In genomic region chr7:150903627-150904026, GRCh38 we compare ENCODE assay signal across 8 cellular contexts. TPM values are rescaled to one million over a fixed set of nuclear protein-coding genes. Genes with fewer than 3 reads are reported as not detected.
DNase-seq lines count a peak whose midpoint lies in the region; ATAC-seq and TF ChIP-seq lines count a peak whose summit lies in the region.

No MANE protein-coding gene starts in this region.

- intact Hi-C loops in esophagus muscularis mucosa (cut with DNase I): loop anchor here (5.0 kb wide), 1 partner anchor 54 kb away; no protein-coding TSS in a partner anchor

- no peak for ATAC-seq in HG02798 (IDR thresholded peaks at IDR 0.05; ENCODE audit: poor library complexity, unreplicated experiment)
- no peak for ATAC-seq in GM21423 (IDR thresholded peaks at IDR 0.05; ENCODE audit: unreplicated experiment)
- ATAC-seq in GM18517 (IDR thresholded peaks at IDR 0.05; ENCODE audit: unreplicated experiment): no peak
- no peak for ATAC-seq in HG02763 (IDR thresholded peaks at IDR 0.05; ENCODE audit: unreplicated experiment)

- H3K27ac ChIP-seq in esophagus muscularis mucosa (replicated peaks in 1 of 4): peak overlapping the region; percentile 54 to 73 (median 72)

- H3K36me3 ChIP-seq in esophagus muscularis mucosa: no peaks in the 10 kb centered on the region

- TF ChIP-seq POLR2A in esophagus muscularis mucosa (IDR thresholded peaks at IDR 0.05; ENCODE audit: low read depth): no peak

- no peaks in the 10 kb centered on the region for H3K9me3 ChIP-seq in esophagus muscularis mucosa

- WGBS in esophagus muscularis mucosa: 36% methylated on average over 12 of the region's 12 CpGs

- in situ Hi-C loops in GM13976 (cut with MboI; ENCODE audit: low sequenced_read_pairs, unreplicated experiment): no loop called here

- no peak for TF ChIP-seq EP300 in esophagus muscularis mucosa (IDR thresholded peaks at IDR 0.05)

- H3K4me3 ChIP-seq in esophagus muscularis mucosa (no peak overlapping the region), retinal pigment epithelial cell (ENCODE audit: low read length) (no peak overlapping the region)

- peaks cover 23 to 42% (median 40%) of the 10 kb centered on the region in 4 donors for H3K4me1 ChIP-seq in esophagus muscularis mucosa

- H3K27me3 ChIP-seq in esophagus muscularis mucosa: no peaks in the 10 kb centered on the region

- TF ChIP-seq CTCF in GM13976 (IDR thresholded peaks at IDR 0.05; ENCODE audit: borderline replicate concordance, control extremely low read depth, extremely low read depth, insufficient read depth, missing control alignments) (no peak), esophagus muscularis mucosa (IDR thresholded peaks at IDR 0.05) (no peak), retinal pigment epithelial cell (conservative IDR thresholded peaks at IDR 0.05; ENCODE audit: low read depth, low read length) (no peak)

- DNase-seq in GM13976 (ENCODE audit: low spot score): peak; percentile 18
- DNase-seq in NCI-H446 (lab: John Stamatoyannopoulos, UW): peak; percentile 25 to 73
- DNase-seq in esophagus muscularis mucosa (ENCODE audit: extremely low spot score): peak; percentile 86
- DNase-seq in retinal pigment epithelial cell (ENCODE audit: low read depth): peak; percentile 81

RNA-seq across cellular contexts. Expression of gene AOC1, which starts 51.3 kb away (rescaled TPM):
- total RNA-seq in esophagus muscularis mucosa: under 1 TPM in 3 of 4 donors, not detected in 1; 0.23 to 0.45 (median 0.33) TPM

Comparison
In these comparisons a context has a peak if more than half of its experiments do, and no peak if none do; other contexts are left out.
1. DNase-seq: peak in every context shown above with its lines; median percentile 86 in esophagus muscularis mucosa; 81 in retinal pigment epithelial cell; 49 in NCI-H446; 18 in GM13976.